In genomic region chr10:125334545-125334944, GRCh38 we compare ENCODE assay signal across 21 cellular contexts.
"Had no signal": no experiment of that assay in that cellular context is flagged by ENCODE, and none has a peak within 500 bp of the region (broad histone marks: within the 10 kb centered on the region; RNA-seq: fewer than 3 reads in every experiment).

No MANE protein-coding gene starts in this region.

- ATAC-seq: effector memory CD8-positive, alpha-beta T cell; esophagus mucosa; foreskin keratinocyte; gastrocnemius medialis; gastroesophageal sphincter had no signal

- DNase-seq: colonic mucosa; cortex of kidney; dermis blood vessel endothelial cell; dorsolateral prefrontal cortex; effector CD4-positive, alpha-beta T cell; effector CD8-positive, alpha-beta T cell; effector memory CD4-positive, alpha-beta T cell; effector memory CD8-positive, alpha-beta T cell; endodermal cell; erythroblast; esophagus squamous epithelium; foreskin fibroblast; foreskin keratinocyte; foreskin melanocyte; gastrocnemius medialis; glutamatergic neuron; head of caudate nucleus; heart left ventricle; heart right ventricle had no signal
